In the genomic region with DNA sequence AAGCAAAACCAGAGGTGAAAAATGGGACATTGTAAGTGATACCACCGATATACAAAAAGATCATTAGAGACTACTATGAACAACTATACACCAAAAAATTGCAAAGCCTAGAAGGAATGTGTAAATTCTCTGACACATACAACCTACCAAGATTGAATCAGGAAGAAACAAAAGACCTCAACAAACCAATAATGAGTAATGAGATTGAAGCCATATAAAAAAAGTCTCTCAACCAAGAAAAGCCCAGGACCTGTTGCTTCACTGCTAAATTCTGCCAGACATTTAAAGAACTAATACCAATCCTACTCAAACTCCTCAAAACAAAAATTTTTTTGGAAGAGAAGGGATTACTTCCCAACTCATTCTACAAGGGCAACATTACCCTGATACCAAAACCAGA, we compare ENCODE assay signal across 25 cellular contexts.
"Had no signal": no experiment of that assay in that cellular context is flagged by ENCODE, and none has a peak within 500 bp of the region (broad histone marks: within the 10 kb centered on the region; RNA-seq: fewer than 3 reads in every experiment).

No MANE protein-coding gene starts in this region.

- H3K27ac ChIP-seq: KMS-11 had no signal

- H3K4me1 Mint-ChIP-seq: T-cell had no signal

- H3K4me2 ChIP-seq: KMS-11, SK-N-SH had no signal

- H3K4me3 ChIP-seq: K562 had no signal

- FAIRE-seq: HepG2, K562, RCC 7860 had no signal

- H3K4me3 Mint-ChIP-seq: IgD-negative memory B cell, T-cell had no signal

- H3K27ac Mint-ChIP-seq: IgD-negative memory B cell, T-cell had no signal

- H3K27me3 Mint-ChIP-seq: IgD-negative memory B cell had no signal

- H3K36me3 Mint-ChIP-seq: IgD-negative memory B cell had no signal

- H3K9ac ChIP-seq: KMS-11, SK-N-SH had no signal

- DNase-seq: Kasumi-1, MV-4-11, NCI-H1048, NCI-H1105, NCI-H1417, NCI-H1436 treated with DMSO at 0.1 percent for 48 hours, NCI-H1694, NCI-H1930, NCI-H2081, NCI-H2107, NCI-H2227 treated with DMSO at 0.1 percent for 48 hours, NCI-H524, NCI-H526 treated with DMSO at 0.1 percent for 48 hours, NCI-H774, Right ventricle myocardium superior, RPMI8226, SIG-M5, SK-N-SH, SW 1271, T-cell had no signal
